8 cellular contexts compared by ENCODE assay signal in the genomic region with DNA sequence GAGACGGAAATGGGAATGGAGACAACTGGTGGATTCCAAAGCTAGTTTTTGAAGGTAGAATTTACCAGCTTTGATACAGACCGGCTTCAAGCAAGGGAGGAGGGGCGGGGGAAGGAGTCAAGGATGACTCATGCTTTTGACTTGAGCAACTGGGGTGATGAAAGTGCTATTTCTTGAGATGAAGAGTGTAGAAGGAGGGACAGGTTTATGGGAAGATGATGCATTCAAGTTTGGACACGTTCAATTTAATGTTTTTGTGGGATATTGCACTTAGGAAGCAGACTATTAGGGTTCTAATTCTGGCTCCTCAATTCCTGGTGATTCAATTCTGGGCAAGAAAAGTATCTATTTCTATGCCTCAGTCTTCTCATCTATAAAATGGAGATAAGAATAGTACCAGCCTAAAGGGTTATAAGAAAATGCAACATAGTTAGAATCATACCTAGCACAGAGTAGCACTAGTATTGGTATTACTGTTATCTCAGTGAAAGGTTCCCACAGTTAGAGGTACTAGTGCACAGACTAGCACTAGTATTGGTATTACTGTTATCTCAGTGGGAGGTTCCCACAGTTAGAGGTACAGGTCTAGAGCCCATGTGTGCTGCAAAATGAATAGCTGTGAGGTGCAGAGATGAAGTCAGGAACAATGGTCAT. TPM values are rescaled to one million over a fixed set of nuclear protein-coding genes. Genes with fewer than 3 reads are reported as not detected.
DNase-seq lines count a peak whose midpoint lies in the region; ATAC-seq and TF ChIP-seq lines count a peak whose summit lies in the region.

No MANE protein-coding gene starts in this region.

- H3K9me3 Mint-ChIP-seq in Calu3 (ENCODE audit: low read depth, unreplicated experiment): no peaks in the 10 kb centered on the region

- H3K36me3 Mint-ChIP-seq in Calu3 (ENCODE audit: insufficient read depth, unreplicated experiment): peaks cover 15% of the 10 kb centered on the region

- no peak overlapping the region for H3K4me3 ChIP-seq in foreskin fibroblast (ENCODE audit: low read depth in 1 of 2, low read length in 2 of 2)

- ATAC-seq in GM21526 (IDR thresholded peaks at IDR 0.05; ENCODE audit: low FRiP score, unreplicated experiment): peak; percentile 91

- H3K27me3 Mint-ChIP-seq in Calu3 (ENCODE audit: unreplicated experiment): no peaks in the 10 kb centered on the region

- H3K4me1 Mint-ChIP-seq in Calu3 (ENCODE audit: low read depth, unreplicated experiment): peaks cover 16% of the 10 kb centered on the region

- BruUV-seq in Calu3 (replicated peaks; lab: Mats Ljungman, UMichigan): no TSS peak

- CTCF ChIA-PET in Calu3 (lab: Charles Lee): interaction anchor here (1.0 to 1.8 kb wide), 2 partner anchors 15 to 17 kb away, joined by 4 to 5 read pairs; no protein-coding TSS in a partner anchor

- TF ChIP-seq CTCF in Calu3 (IDR thresholded peaks at IDR 0.05; ENCODE audit: unreplicated experiment): no peak
- no peak for TF ChIP-seq CTCF in foreskin fibroblast (IDR thresholded peaks at IDR 0.05; ENCODE audit: low read depth, low read length)

- no peak overlapping the region for H3K4me3 Mint-ChIP-seq in Calu3 (ENCODE audit: low read depth, unreplicated experiment)

- H3K27ac Mint-ChIP-seq in Calu3 (ENCODE audit: unreplicated experiment): peak overlapping the region; percentile 43

- DNase-seq in Calu3 (peak; percentile 71), HPDE6-E6E7 (ENCODE audit: extremely low spot score) (peak; percentile 81), foreskin fibroblast (peak; percentile 88 to 92), UCSD-AML1 (lab: John Stamatoyannopoulos, UW; ENCODE audit: unreplicated experiment) (no peak), NAMALWA (ENCODE audit: low spot score) (no peak)
- peak; percentile 5 to 14 for DNase-seq in activated CD8-positive, alpha-beta memory T cell treated with anti-CD3 and anti-CD28 coated beads for 4 hours (ENCODE audit: low read depth in 2 of 2)
- peak; percentile 36 to 48 for DNase-seq in stimulated activated CD4-positive, alpha-beta T cell treated with anti-CD3 and anti-CD28 coated beads, Interleukin-1b, Interleukin-23, amount 100 ng/mL, for 4 hours (ENCODE audit: low read depth in 2 of 2)

- intact Hi-C loops in Calu3 (cut with micrococcal nuclease; ENCODE audit: unreplicated experiment): no loop called here

RNA-seq across cellular contexts. Expression of gene NIPAL4, which starts 4.6 kb away (rescaled TPM):
- 2.7 and 3.2 TPM in 2 replicates for total RNA-seq in Calu3 (2022)

Comparison
In these comparisons a context has a peak if more than half of its experiments do, and no peak if none do; other contexts are left out.
1. DNase-seq: peak in Calu3 (single experiment), HPDE6-E6E7 (single experiment), activated CD8-positive, alpha-beta memory T cell treated with anti-CD3 and anti-CD28 coated beads for 4 hours (2 of 2), foreskin fibroblast (2 of 2) and stimulated activated CD4-positive, alpha-beta T cell treated with anti-CD3 and anti-CD28 coated beads, Interleukin-1b, Interleukin-23, amount 100 ng/mL, for 4 hours (2 of 2); none in UCSD-AML1 (single experiment) and NAMALWA (single experiment).